19 cellular contexts compared by ENCODE assay signal in the genomic region with DNA sequence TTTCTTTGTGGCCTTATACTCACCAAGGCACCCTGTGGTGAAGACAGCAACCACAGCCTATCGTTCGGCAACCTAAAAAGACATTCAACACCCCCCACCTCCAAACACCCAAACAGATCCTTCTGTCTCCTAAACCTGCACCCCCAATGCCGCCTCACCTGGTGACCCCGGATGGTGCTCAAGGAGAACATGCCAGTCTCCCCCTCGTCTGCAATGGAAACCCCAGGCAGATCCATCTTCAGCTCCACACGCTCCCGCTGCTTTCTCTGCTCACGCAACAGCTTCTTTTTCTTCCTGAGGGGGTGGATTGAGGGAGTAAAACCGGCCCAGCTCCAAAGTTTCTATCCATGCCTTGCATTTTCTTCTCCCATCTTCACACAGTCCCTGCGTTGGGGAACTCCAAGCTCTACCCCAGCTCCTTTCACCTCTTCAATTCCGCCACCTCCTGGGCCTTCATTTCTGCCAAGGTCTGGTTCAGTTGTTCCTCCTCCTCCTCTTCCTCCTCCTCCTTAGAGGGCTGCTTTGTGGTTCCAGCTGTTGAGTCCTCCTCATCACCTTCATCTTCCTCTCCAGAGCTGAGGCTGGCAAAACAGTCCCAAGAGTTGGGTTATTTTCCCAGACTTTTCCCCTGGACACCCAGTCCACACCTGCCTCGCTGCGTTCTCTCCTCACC. TPM values are rescaled to one million over a fixed set of nuclear protein-coding genes. Genes with fewer than 3 reads are reported as not detected.
DNase-seq lines count a peak whose midpoint lies in the region; ATAC-seq, FAIRE-seq and TF ChIP-seq lines count a peak whose summit lies in the region.
"Had no signal": no experiment of that assay in that cellular context is flagged by ENCODE, and none has a peak within 500 bp of the region (broad histone marks: within the 10 kb centered on the region; RNA-seq: fewer than 3 reads in every experiment).

No MANE protein-coding gene starts in this region.

- H3K27me3 Mint-ChIP-seq in activated naive CD4-positive, alpha-beta T cell treated with anti-CD3 and anti-CD28 coated beads, Interleukin-2, amount 10 ng/mL, durations not matched to agents 7 days and 5 days = no peaks in the 10 kb centered on the region
- H3K27me3 Mint-ChIP-seq in T-cell = no peaks in the 10 kb centered on the region
- no peaks in the 10 kb centered on the region for H3K27me3 Mint-ChIP-seq in dendritic cell treated with granulocyte-macrophage colony-stimulating factor and Interleukin-4, amounts not matched to agents 40 ng/mL and 50 ng/mL, for 4 days
- no peaks in the 10 kb centered on the region for H3K27me3 Mint-ChIP-seq in stimulated activated memory B cell treated with anti-CD40 and anti-IgM and Interleukin-4, amounts not matched to agents 10 μg/mL and 1 μg/mL and 100 μg/mL, for 72 hours
- no peaks in the 10 kb centered on the region for H3K27me3 Mint-ChIP-seq in Calu3 (ENCODE audit: unreplicated experiment)

- no peaks in the 10 kb centered on the region for H3K27me3 ChIP-seq in PC-3 (ENCODE audit: low read length)
- H3K27me3 ChIP-seq: cardiac muscle cell, vagina had no signal

- H3K27ac ChIP-seq in PC-3 (ENCODE audit: low read length) = no peak overlapping the region
- H3K27ac ChIP-seq: cardiac muscle cell, vagina had no signal

- no peak overlapping the region for H3K4me3 Mint-ChIP-seq in activated naive CD4-positive, alpha-beta T cell treated with anti-CD3 and anti-CD28 coated beads, Interleukin-2, amount 10 ng/mL, durations not matched to agents 7 days and 5 days
- H3K4me3 Mint-ChIP-seq in T-cell = peak overlapping the region in 1 of 3 donors; percentile 31
- no peak overlapping the region for H3K4me3 Mint-ChIP-seq in dendritic cell treated with granulocyte-macrophage colony-stimulating factor and Interleukin-4, amounts not matched to agents 40 ng/mL and 50 ng/mL, for 4 days
- H3K4me3 Mint-ChIP-seq in stimulated activated memory B cell treated with anti-CD40 and anti-IgM and Interleukin-4, amounts not matched to agents 10 μg/mL and 1 μg/mL and 100 μg/mL, for 72 hours = no peak overlapping the region
- no peak overlapping the region for H3K4me3 Mint-ChIP-seq in Calu3 (ENCODE audit: low read depth, unreplicated experiment)

- peaks cover 58% of the 10 kb centered on the region for H3K4me1 Mint-ChIP-seq in activated naive CD4-positive, alpha-beta T cell treated with anti-CD3 and anti-CD28 coated beads, Interleukin-2, amount 10 ng/mL, durations not matched to agents 7 days and 5 days
- peaks cover 49 to 76% (median 53%) of the 10 kb centered on the region in 3 donors for H3K4me1 Mint-ChIP-seq in T-cell
- peaks cover 55% of the 10 kb centered on the region for H3K4me1 Mint-ChIP-seq in dendritic cell treated with granulocyte-macrophage colony-stimulating factor and Interleukin-4, amounts not matched to agents 40 ng/mL and 50 ng/mL, for 4 days (ENCODE audit: low read depth)
- H3K4me1 Mint-ChIP-seq in stimulated activated memory B cell treated with anti-CD40 and anti-IgM and Interleukin-4, amounts not matched to agents 10 μg/mL and 1 μg/mL and 100 μg/mL, for 72 hours = peaks cover 70% of the 10 kb centered on the region
- H3K4me1 Mint-ChIP-seq in Calu3 (ENCODE audit: low read depth, unreplicated experiment) = peaks cover 17% of the 10 kb centered on the region

- DNase-seq in activated naive CD4-positive, alpha-beta T cell treated with anti-CD3 and anti-CD28 coated beads, Interleukin-2, amount 10 ng/mL, durations not matched to agents 7 days and 5 days = no peak
- DNase-seq in activated naive CD4-positive, alpha-beta T cell (lab: John Stamatoyannopoulos, UW) = no peak
- DNase-seq in T-cell = no peak
- no peak for DNase-seq in Calu3
- DNase-seq in urothelium cell line (ENCODE audit: low spot score) = no peak
- DNase-seq in PC-3 = no peak
- DNase-seq: EL, NCI-H1436 treated with DMSO at 0.1 percent for 48 hours, NCI-H82 had no signal

- no peak overlapping the region for H3K4me2 ChIP-seq in PC-3 (ENCODE audit: low read length)

- H3K27ac Mint-ChIP-seq in activated naive CD4-positive, alpha-beta T cell treated with anti-CD3 and anti-CD28 coated beads, Interleukin-2, amount 10 ng/mL, durations not matched to agents 7 days and 5 days = peak overlapping the region; percentile 34
- H3K27ac Mint-ChIP-seq in T-cell (peak overlapping the region; percentile 48 to 61), Calu3 (ENCODE audit: unreplicated experiment) (no peak overlapping the region)
- peak overlapping the region; percentile 11 for H3K27ac Mint-ChIP-seq in dendritic cell treated with granulocyte-macrophage colony-stimulating factor and Interleukin-4, amounts not matched to agents 40 ng/mL and 50 ng/mL, for 4 days
- peak overlapping the region; percentile 41 for H3K27ac Mint-ChIP-seq in stimulated activated memory B cell treated with anti-CD40 and anti-IgM and Interleukin-4, amounts not matched to agents 10 μg/mL and 1 μg/mL and 100 μg/mL, for 72 hours

- peaks cover 4% of the 10 kb centered on the region for H3F3A ChIP-seq in PC-3 (ENCODE audit: low read length, unreplicated experiment)

- no peak overlapping the region for H3K9ac ChIP-seq in PC-3 (ENCODE audit: low read length)

- H3K36me3 ChIP-seq in PC-3 (ENCODE audit: low read depth, low read length) = peaks cover 73% of the 10 kb centered on the region

- H3K79me2 ChIP-seq in PC-3 (ENCODE audit: low read length) = peaks cover 54% of the 10 kb centered on the region

- H3K4me3 ChIP-seq in PC-3 (ENCODE audit: low read length) = no peak overlapping the region
- H3K4me3 ChIP-seq: cardiac muscle cell, vagina had no signal

- POLR2A ChIA-PET in T-cell (lab: Charles Lee) (no interaction called here), PC-3 (lab: Charles Lee; ENCODE audit: unreplicated experiment) (no interaction called here)

- BruUV-seq in Calu3 (replicated peaks; lab: Mats Ljungman, UMichigan) = no TSS peak
- no TSS peak for BruUV-seq in PC-3 (replicated peaks; lab: Mats Ljungman, UMichigan)

- CTCF ChIA-PET in activated naive CD4-positive, alpha-beta T cell treated with anti-CD3 and anti-CD28 coated beads, Interleukin-2, amount 10 ng/mL, durations not matched to agents 7 days and 5 days (lab: Charles Lee) = interaction anchor here (2.6 kb wide), 1 partner anchor 10 kb away, joined by 8 read pairs; no protein-coding TSS in a partner anchor
- CTCF ChIA-PET in T-cell (lab: Charles Lee) = no interaction called here
- CTCF ChIA-PET in Calu3 (lab: Charles Lee) = no interaction called here
- CTCF ChIA-PET in PC-3 (lab: Charles Lee) = no interaction called here

- H2AFZ ChIP-seq in PC-3 (ENCODE audit: low read length) = no peak overlapping the region

- intact Hi-C loops in dendritic cell treated with granulocyte-macrophage colony-stimulating factor and Interleukin-4, amounts not matched to agents 40 ng/mL and 50 ng/mL, for 4 days (cut with micrococcal nuclease) = no loop called here
- intact Hi-C loops in Calu3 (cut with micrococcal nuclease; ENCODE audit: unreplicated experiment) = no loop called here
- intact Hi-C loops in PC-3 (cut with micrococcal nuclease) = no loop called here

- TF ChIP-seq CTCF in Calu3 (IDR thresholded peaks at IDR 0.05; ENCODE audit: unreplicated experiment) (no peak), PC-3 (conservative IDR thresholded peaks at IDR 0.05; ENCODE audit: low read depth, low read length) (no peak)

- H3K4me1 ChIP-seq in PC-3 (ENCODE audit: insufficient read depth, low read length) = peaks cover 16% of the 10 kb centered on the region

- no peaks in the 10 kb centered on the region for H3K9me2 ChIP-seq in PC-3 (replicated peaks; ENCODE audit: low read length)

- ATAC-seq in T-cell (replicated peaks in 1 of 4) (no peak), PC-3 (no peak)
- no peak for ATAC-seq in stimulated activated memory B cell treated with anti-CD40 and anti-IgM and Interleukin-4, amounts not matched to agents 10 μg/mL and 1 μg/mL and 100 μg/mL, for 72 hours
- ATAC-seq: esophagus mucosa, HCT116 had no signal

- no peaks in the 10 kb centered on the region for H3K9me3 Mint-ChIP-seq in activated naive CD4-positive, alpha-beta T cell treated with anti-CD3 and anti-CD28 coated beads, Interleukin-2, amount 10 ng/mL, durations not matched to agents 7 days and 5 days
- H3K9me3 Mint-ChIP-seq in T-cell (no peaks in the 10 kb centered on the region), Calu3 (ENCODE audit: low read depth, unreplicated experiment) (no peaks in the 10 kb centered on the region)
- H3K9me3 Mint-ChIP-seq in dendritic cell treated with granulocyte-macrophage colony-stimulating factor and Interleukin-4, amounts not matched to agents 40 ng/mL and 50 ng/mL, for 4 days = no peaks in the 10 kb centered on the region
- H3K9me3 Mint-ChIP-seq in stimulated activated memory B cell treated with anti-CD40 and anti-IgM and Interleukin-4, amounts not matched to agents 10 μg/mL and 1 μg/mL and 100 μg/mL, for 72 hours = no peaks in the 10 kb centered on the region

- H3K9me3 ChIP-seq in PC-3 (ENCODE audit: low read length) = no peaks in the 10 kb centered on the region
- H3K9me3 ChIP-seq: vagina had no signal

- H3K36me3 Mint-ChIP-seq in activated naive CD4-positive, alpha-beta T cell treated with anti-CD3 and anti-CD28 coated beads, Interleukin-2, amount 10 ng/mL, durations not matched to agents 7 days and 5 days = peaks cover 77% of the 10 kb centered on the region
- H3K36me3 Mint-ChIP-seq in T-cell (peaks cover 50% of the 10 kb centered on the region), Calu3 (ENCODE audit: insufficient read depth, unreplicated experiment) (peaks cover 85% of the 10 kb centered on the region)
- peaks cover 89% of the 10 kb centered on the region for H3K36me3 Mint-ChIP-seq in dendritic cell treated with granulocyte-macrophage colony-stimulating factor and Interleukin-4, amounts not matched to agents 40 ng/mL and 50 ng/mL, for 4 days (ENCODE audit: low read depth)
- H3K36me3 Mint-ChIP-seq in stimulated activated memory B cell treated with anti-CD40 and anti-IgM and Interleukin-4, amounts not matched to agents 10 μg/mL and 1 μg/mL and 100 μg/mL, for 72 hours = peaks cover 54% of the 10 kb centered on the region

- no peak for FAIRE-seq in urothelium cell line (lab: Jason Lieb, UNC)

- peaks cover 20% of the 10 kb centered on the region for H4K20me1 ChIP-seq in PC-3 (ENCODE audit: low read length)

RNA-seq across cellular contexts. Expression of a gene that starts 3.4 kb away (rescaled TPM):
- total RNA-seq in T-cell = 100 to 1,000 TPM in 3 of 5 donors, 10 to 100 TPM in 2; 83.9 to 114 (median 107) TPM
- 91.4 and 95.1 TPM in 2 replicates for total RNA-seq in Calu3 (2022)
- 163 and 205 TPM in 2 replicates for total RNA-seq in PC-3 (2014; rRNA removed)

RNA-seq across cellular contexts. Expression of a gene that starts 3.7 kb away (rescaled TPM):
- 10 to 100 TPM; 39.4 to 64.9 (median 53.3) TPM for total RNA-seq in T-cell
- total RNA-seq in Calu3 (2022) = 43.3 and 46.0 TPM in 2 replicates
- 82.4 and 112 TPM in 2 replicates for total RNA-seq in PC-3 (2014; rRNA removed)

RNA-seq across cellular contexts. Expression of a gene that starts 18.7 kb away (rescaled TPM):
- total RNA-seq in T-cell = 100 to 1,000 TPM in 4 of 5 donors, 10 to 100 TPM in 1; 94.9 to 129 (median 121) TPM
- total RNA-seq in Calu3 (2022) = 46.7 and 50.6 TPM in 2 replicates
- 152 and 156 TPM in 2 replicates for total RNA-seq in PC-3 (2014; rRNA removed)

RNA-seq across cellular contexts. Expression of a gene that starts 49.7 kb away (rescaled TPM):
- not detected for total RNA-seq in T-cell
- not detected in 2 replicates for total RNA-seq in Calu3 (2022)
- total RNA-seq in PC-3 (2014; rRNA removed) = not detected in 2 replicates
- total RNA-seq: activated CD8-positive, alpha-beta memory T cell treated with anti-CD3 and anti-CD28 coated beads for 36 hours; cardiac muscle cell; esophagus mucosa; glomerular endothelial cell; liver; myocyte; vagina had no signal

RNA-seq across cellular contexts. Expression of a gene that starts 49.8 kb away (rescaled TPM):
- total RNA-seq in T-cell = 100 to 1,000 TPM; 110 to 141 (median 123) TPM
- 87.8 and 99.5 TPM in 2 replicates for total RNA-seq in Calu3 (2022)
- 72.4 and 89.0 TPM in 2 replicates for total RNA-seq in PC-3 (2014; rRNA removed)
